In the genomic region with DNA sequence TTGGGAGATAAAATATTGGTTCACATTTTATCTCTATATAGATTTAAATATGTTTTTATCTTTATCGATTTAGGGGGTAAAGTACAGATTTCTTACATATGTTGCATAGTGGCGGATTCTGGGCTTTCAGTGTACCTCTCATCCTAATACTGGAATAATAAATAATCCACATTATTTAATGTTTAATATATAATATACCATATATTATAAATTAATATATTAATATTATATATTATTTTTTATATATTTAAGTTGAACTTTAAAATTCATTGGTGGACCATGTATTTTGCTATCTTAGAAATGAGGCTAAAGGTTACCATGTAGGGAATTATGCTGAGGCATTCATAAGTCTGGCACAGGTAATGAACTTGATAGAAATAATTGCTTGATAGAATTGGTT, we compare ENCODE assay signal across 35 cellular contexts.
"Had no signal": no experiment of that assay in that cellular context is flagged by ENCODE, and none has a peak within 500 bp of the region (broad histone marks: within the 10 kb centered on the region; RNA-seq: fewer than 3 reads in every experiment).

No MANE protein-coding gene starts in this region.

- DNase-seq: Karpas-422, Kasumi-1, MG63, MM.1S, MV-4-11, NCI-H1048, NCI-H1092, NCI-H1092 treated with DMSO at 0.1 percent for 48 hours, NCI-H1105, NCI-H1105 treated with DMSO at 0.1 percent for 48 hours, NCI-H1417, NCI-H1417 treated with DMSO at 0.1 percent for 48 hours, NCI-H1436, NCI-H1436 treated with DMSO at 0.1 percent for 48 hours, NCI-H146, NCI-H1694, NCI-H1694 treated with DMSO at 0.1 percent for 48 hours, NCI-H187, NCI-H187 treated with DMSO at 0.1 percent for 48 hours, NCI-H1930, NCI-H2029, NCI-H2029 treated with DMSO at 0.1 percent for 48 hours, NCI-H2081, NCI-H2081 treated with DMSO at 0.1 percent for 48 hours, NCI-H2107, NCI-H2171, NCI-H2171 treated with DMSO at 0.1 percent for 48 hours, NCI-H2227 treated with DMSO at 0.1 percent for 48 hours, NCI-H226, NCI-H345, NCI-H446, NCI-H446 treated with DMSO at 0.1 percent for 48 hours, NCI-H510A, NCI-H510A treated with DMSO at 0.1 percent for 48 hours, NCI-H524 had no signal
